In genomic region chr5:11797132-11797531, GRCh38 we compare ENCODE assay signal across 1 cellular context.
TF ChIP-seq lines count a peak whose summit lies in the region.

No MANE protein-coding gene starts in this region.

TF ChIP-seq in GM23338, 12 proteins besides CTCF, POLR2A, EP300 and RAD21:
- TF ChIP-seq ZNF462 (CRISPR knock-in tag; IDR thresholded peaks at IDR 0.05), result no peak
- TF ChIP-seq POLR2AphosphoS5 (IDR thresholded peaks at IDR 0.05; ENCODE audit: low read depth), result no peak
